ENCODE assay signal across 15 cellular contexts in genomic region chr7:124839687-124840086, GRCh38.
"Had no signal": no experiment of that assay in that cellular context is flagged by ENCODE, and none has a peak within 500 bp of the region (broad histone marks: within the 10 kb centered on the region; RNA-seq: fewer than 3 reads in every experiment).

No MANE protein-coding gene starts in this region.

- H3K27ac ChIP-seq: HL-60 had no signal

- H3K9me2 ChIP-seq: SK-N-SH had no signal

- H3K9me3 ChIP-seq: MG63, SK-N-SH had no signal

- H3K27me3 ChIP-seq: MG63 had no signal

- DNase-seq: IMR-90, MG63, NCI-H1092, NCI-H1417 treated with DMSO at 0.1 percent for 48 hours, NCI-H146, NCI-H1930, NCI-H2081, NCI-H2107, NCI-H2227 treated with DMSO at 0.1 percent for 48 hours, NCI-H774, Right ventricle myocardium superior, RPMI8226, SIG-M5 had no signal

- H3K4me2 ChIP-seq: SK-N-SH had no signal

- H3K4me3 ChIP-seq: MG63 had no signal

- H3K9ac ChIP-seq: SK-N-SH had no signal

- H3K36me3 ChIP-seq: MG63 had no signal
